ENCODE assay signal across 9 cellular contexts in the genomic region with DNA sequence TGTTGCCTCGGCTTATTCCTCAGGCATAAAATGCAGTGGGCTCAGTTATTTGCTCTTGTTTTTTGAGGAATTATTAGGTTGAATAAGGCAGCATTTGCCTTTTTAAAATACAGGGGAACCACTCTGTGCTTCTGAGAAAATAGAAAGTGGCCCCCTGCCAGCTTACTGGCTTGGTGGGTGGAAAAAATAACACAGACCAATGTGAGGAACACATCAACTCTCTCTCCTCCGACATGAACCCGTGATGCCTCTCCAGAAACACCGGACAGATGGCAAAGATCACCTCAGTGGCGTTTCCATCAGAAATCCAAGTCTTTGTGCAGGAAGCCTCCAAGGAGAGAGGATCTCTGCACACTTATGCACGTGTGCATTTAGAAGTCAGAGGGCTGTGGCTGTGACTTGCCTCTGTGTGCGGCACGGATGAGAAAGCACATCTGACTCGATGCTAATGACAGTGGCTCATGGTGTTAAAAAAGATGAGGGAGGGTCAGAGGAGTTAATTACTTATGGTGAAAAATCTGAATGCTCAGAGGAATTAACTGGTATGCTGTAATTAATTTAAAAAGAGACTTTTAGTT.
A peak's percentile ranks its signal among the peaks of the same experiment; 100 is the strongest.
DNase-seq lines count a peak whose midpoint lies in the region; ATAC-seq and TF ChIP-seq lines count a peak whose summit lies in the region.
"Had no signal": no experiment of that assay in that cellular context is flagged by ENCODE, and none has a peak within 500 bp of the region (broad histone marks: within the 10 kb centered on the region; RNA-seq: fewer than 3 reads in every experiment).

No MANE protein-coding gene starts in this region.

- H3K27ac Mint-ChIP-seq in HFFc6: no peak overlapping the region
- H3K27ac Mint-ChIP-seq in stimulated activated memory B cell treated with anti-CD40 and anti-IgM and Interleukin-4, amounts not matched to agents 10 μg/mL and 1 μg/mL and 100 μg/mL, for 72 hours: no peak overlapping the region
- H3K27ac Mint-ChIP-seq: memory B cell had no signal

- no peaks in the 10 kb centered on the region for H3K9me3 ChIP-seq in skeletal muscle tissue (ENCODE audit: control insufficient read depth in 3 of 3, low read length in 3 of 3)

- peaks cover 0 to 9% (median under 1%) of the 10 kb centered on the region in 3 donors for H3K4me1 ChIP-seq in skeletal muscle tissue (ENCODE audit: control insufficient read depth in 3 of 3, insufficient read depth in 3 of 3, low read length in 3 of 3)

- ATAC-seq in HG02571 (IDR thresholded peaks at IDR 0.05; ENCODE audit: unreplicated experiment): no peak
- ATAC-seq in stimulated activated memory B cell treated with anti-CD40 and anti-IgM and Interleukin-4, amounts not matched to agents 10 μg/mL and 1 μg/mL and 100 μg/mL, for 72 hours: no peak
- ATAC-seq in HG03097 (IDR thresholded peaks at IDR 0.05; ENCODE audit: low FRiP score, unreplicated experiment): no peak

- peak overlapping the region; percentile 37; the same call in 1 of the 2 replicates for H3K4me3 Mint-ChIP-seq in HFFc6
- H3K4me3 Mint-ChIP-seq in stimulated activated memory B cell treated with anti-CD40 and anti-IgM and Interleukin-4, amounts not matched to agents 10 μg/mL and 1 μg/mL and 100 μg/mL, for 72 hours: no peak overlapping the region
- H3K4me3 Mint-ChIP-seq: memory B cell had no signal

- no peak for TF ChIP-seq CTCF in HFFc6 (IDR thresholded peaks at IDR 0.05)

- H3K27me3 Mint-ChIP-seq in HFFc6 (ENCODE audit: insufficient read depth): peaks cover 3% of the 10 kb centered on the region; the same call in 1 of the 2 replicates
- peaks cover 23% of the 10 kb centered on the region for H3K27me3 Mint-ChIP-seq in stimulated activated memory B cell treated with anti-CD40 and anti-IgM and Interleukin-4, amounts not matched to agents 10 μg/mL and 1 μg/mL and 100 μg/mL, for 72 hours

- no peak for DNase-seq in HFFc6
- peak; percentile 27 for DNase-seq in activated T-cell treated with anti-CD3 and anti-CD28 coated beads for 24 hours (ENCODE audit: low read depth)
- DNase-seq in fibroblast of peridontal ligament (ENCODE audit: extremely low read depth): peak; percentile 47
- no peak for DNase-seq in GDM1 (lab: John Stamatoyannopoulos, UW)

- H3K9me3 Mint-ChIP-seq in HFFc6: peaks cover 25% of the 10 kb centered on the region
- H3K9me3 Mint-ChIP-seq in stimulated activated memory B cell treated with anti-CD40 and anti-IgM and Interleukin-4, amounts not matched to agents 10 μg/mL and 1 μg/mL and 100 μg/mL, for 72 hours: peaks cover 3% of the 10 kb centered on the region

- H3K4me3 ChIP-seq in skeletal muscle tissue (ENCODE audit: low read length in 3 of 3): peak overlapping the region; percentile 63 to 73 (median 68)

- H3K27ac ChIP-seq in skeletal muscle tissue (ENCODE audit: low read depth, low read length): peak overlapping the region; percentile 36

- no peaks in the 10 kb centered on the region for H3K27me3 ChIP-seq in skeletal muscle tissue (ENCODE audit: control insufficient read depth in 3 of 3, insufficient read depth in 3 of 3, low read length in 3 of 3)

- no peaks in the 10 kb centered on the region for H3K36me3 ChIP-seq in skeletal muscle tissue (ENCODE audit: control insufficient read depth in 3 of 3, insufficient read depth in 3 of 3, low read length in 3 of 3)

- H3K9ac ChIP-seq in skeletal muscle tissue (ENCODE audit: low read depth in 1 of 3, low read length in 3 of 3): peak overlapping the region; percentile 28 to 47 (median 32)

- H3K36me3 Mint-ChIP-seq in HFFc6 (ENCODE audit: low read depth): peaks cover 45% of the 10 kb centered on the region
- H3K36me3 Mint-ChIP-seq in stimulated activated memory B cell treated with anti-CD40 and anti-IgM and Interleukin-4, amounts not matched to agents 10 μg/mL and 1 μg/mL and 100 μg/mL, for 72 hours: no peaks in the 10 kb centered on the region
- H3K36me3 Mint-ChIP-seq: memory B cell had no signal

- H3K4me1 Mint-ChIP-seq in HFFc6 (ENCODE audit: low read depth): peaks cover 82% of the 10 kb centered on the region
- no peaks in the 10 kb centered on the region for H3K4me1 Mint-ChIP-seq in stimulated activated memory B cell treated with anti-CD40 and anti-IgM and Interleukin-4, amounts not matched to agents 10 μg/mL and 1 μg/mL and 100 μg/mL, for 72 hours
- H3K4me1 Mint-ChIP-seq: memory B cell had no signal

Comparison
In these comparisons a context has a peak if more than half of its experiments do, and no peak if none do; other contexts are left out.
1. DNase-seq: peak in activated T-cell treated with anti-CD3 and anti-CD28 coated beads for 24 hours (single experiment) and fibroblast of peridontal ligament (single experiment); none in HFFc6 (single experiment) and GDM1 (single experiment).